14 cellular contexts compared by ENCODE assay signal in genomic region chr6:125588268-125588667, GRCh38.
"Had no signal": no experiment of that assay in that cellular context is flagged by ENCODE, and none has a peak within 500 bp of the region (broad histone marks: within the 10 kb centered on the region; RNA-seq: fewer than 3 reads in every experiment).

No MANE protein-coding gene starts in this region.

- H3K9me3 Mint-ChIP-seq: activated naive CD8-positive, alpha-beta T cell treated with anti-CD3 and anti-CD28 coated beads, Interleukin-2, amount 50 U/mL, for 24 hours; mesothelial cell of epicardium; neural crest cell; stimulated activated memory B cell treated with anti-CD40 and anti-IgM and Interleukin-4, amounts not matched to agents 10 μg/mL and 1 μg/mL and 100 μg/mL, for 72 hours had no signal

- H3K27ac Mint-ChIP-seq: activated naive CD8-positive, alpha-beta T cell treated with anti-CD3 and anti-CD28 coated beads, Interleukin-2, amount 50 U/mL, for 24 hours; mesothelial cell of epicardium; stimulated activated memory B cell treated with anti-CD40 and anti-IgM and Interleukin-4, amounts not matched to agents 10 μg/mL and 1 μg/mL and 100 μg/mL, for 72 hours had no signal

- H3K4me3 Mint-ChIP-seq: activated naive CD8-positive, alpha-beta T cell treated with anti-CD3 and anti-CD28 coated beads, Interleukin-2, amount 50 U/mL, for 24 hours; mesothelial cell of epicardium; neural crest cell; stimulated activated memory B cell treated with anti-CD40 and anti-IgM and Interleukin-4, amounts not matched to agents 10 μg/mL and 1 μg/mL and 100 μg/mL, for 72 hours had no signal

- H3K27me3 ChIP-seq: ascending aorta, colonic mucosa, uterus had no signal

- H3K4me1 Mint-ChIP-seq: activated naive CD8-positive, alpha-beta T cell treated with anti-CD3 and anti-CD28 coated beads, Interleukin-2, amount 50 U/mL, for 24 hours; stimulated activated memory B cell treated with anti-CD40 and anti-IgM and Interleukin-4, amounts not matched to agents 10 μg/mL and 1 μg/mL and 100 μg/mL, for 72 hours had no signal

- DNase-seq: activated CD4-positive, alpha-beta T cell treated with anti-CD3 and anti-CD28 coated beads for 1 hour; activated CD4-positive, alpha-beta T cell treated with anti-CD3 and anti-CD28 coated beads, Interleukin-2, amount 50 U/mL, for 4 hours; activated naive CD4-positive, alpha-beta T cell treated with Interleukin-2 at 50 U/mL for 16 hours; activated naive CD8-positive, alpha-beta T cell treated with anti-CD3 and anti-CD28 coated beads, Interleukin-2, amount 50 U/mL, for 24 hours; activated T-cell treated with anti-CD3 and anti-CD28 coated beads for 4 hours; colonic mucosa; effector CD4-positive, alpha-beta T cell; hippocampal formation; uterus had no signal

- H3K36me3 ChIP-seq: ascending aorta, colonic mucosa, uterus had no signal

- H3K9me3 ChIP-seq: ascending aorta, colonic mucosa, uterus had no signal

- H3K36me3 Mint-ChIP-seq: mesothelial cell of epicardium; stimulated activated memory B cell treated with anti-CD40 and anti-IgM and Interleukin-4, amounts not matched to agents 10 μg/mL and 1 μg/mL and 100 μg/mL, for 72 hours had no signal

- H3K27ac ChIP-seq: ascending aorta, colonic mucosa, uterus, VCaP had no signal

- ATAC-seq: activated naive CD8-positive, alpha-beta T cell treated with anti-CD3 and anti-CD28 coated beads, Interleukin-2, amount 50 U/mL, for 24 hours; stimulated activated memory B cell treated with anti-CD40 and anti-IgM and Interleukin-4, amounts not matched to agents 10 μg/mL and 1 μg/mL and 100 μg/mL, for 72 hours had no signal

- H3K4me1 ChIP-seq: colonic mucosa, uterus had no signal

- H3K4me3 ChIP-seq: ascending aorta, colonic mucosa, uterus had no signal
